In genomic region chr2:202588647-202589581, GRCh38 we compare ENCODE assay signal across 7 cellular contexts. TPM values are rescaled to one million over a fixed set of nuclear protein-coding genes. Genes with fewer than 3 reads are reported as not detected.
DNase-seq lines count a peak whose midpoint lies in the region; ATAC-seq and TF ChIP-seq lines count a peak whose summit lies in the region.

No MANE protein-coding gene starts in this region.

- peak overlapping the region; percentile 23 for H3K4me3 ChIP-seq in WI38 (ENCODE audit: low read depth, low read length)
- H3K4me3 ChIP-seq in mammary epithelial cell (replicated peaks in 1 of 3; ENCODE audit: insufficient read depth in 1 of 3, low read depth in 2 of 3, low read length in 3 of 3) = no peak overlapping the region

- peak overlapping the region; percentile 9 for H3K4me2 ChIP-seq in mammary epithelial cell (ENCODE audit: insufficient read depth, low read depth, low read length)

- no peaks in the 10 kb centered on the region for H3K9me3 ChIP-seq in mammary epithelial cell (replicated peaks; ENCODE audit: insufficient read depth, low read length)

- in situ Hi-C loops in GM13976 (cut with MboI; ENCODE audit: low sequenced_read_pairs, unreplicated experiment) = loop anchor here (25.0 kb wide), 2 partner anchors 273 to 848 kb away; partner anchors contain the start of gene ICA1L
- in situ Hi-C loops in mammary epithelial cell (cut with MboI; ENCODE audit: low sequenced_read_pairs in 2 of 2) = loop anchor here in 1 of 2 donors (10.0 kb wide), 1 partner anchor 286 kb away; the partner anchor contains the start of gene ICA1L

- dilution Hi-C loops in mammary epithelial cell (cut with HindIII; ENCODE audit: low sequenced_read_pairs) = no loop called here

- H2AFZ ChIP-seq in mammary epithelial cell (ENCODE audit: low read depth, low read length) = peak overlapping the region; percentile 71

- no peaks in the 10 kb centered on the region for H3K79me2 ChIP-seq in mammary epithelial cell (ENCODE audit: insufficient read depth, low read length)

- TF ChIP-seq CTCF in GM13976 (IDR thresholded peaks at IDR 0.05; ENCODE audit: borderline replicate concordance, control extremely low read depth, extremely low read depth, insufficient read depth, missing control alignments) = peak; percentile 83
- TF ChIP-seq CTCF in WI38 (IDR thresholded peaks at IDR 0.05; ENCODE audit: low read depth, low read length) = peak; percentile 95
- peak; percentile 89 to 94 for TF ChIP-seq CTCF in mammary epithelial cell (conservative IDR thresholded peaks at IDR 0.05 in 1 of 2, IDR thresholded peaks at IDR 0.05 in 1 of 2; ENCODE audit: extremely low read depth in 1 of 2, insufficient read depth in 1 of 2, low read depth in 1 of 2, low read length in 2 of 2)

- no TSS peak for BruUV-seq in mammary epithelial cell (replicated peaks; lab: Mats Ljungman, UMichigan)

- peaks cover 3% of the 10 kb centered on the region for H3K4me1 ChIP-seq in mammary epithelial cell (ENCODE audit: insufficient read depth, low read length)

- H4K20me1 ChIP-seq in mammary epithelial cell (ENCODE audit: insufficient read depth, low read length) = no peaks in the 10 kb centered on the region

- peak; percentile 82 for ATAC-seq in HG02981 (IDR thresholded peaks at IDR 0.05; ENCODE audit: unreplicated experiment)

- peak; percentile 78 for DNase-seq in GM13976 (ENCODE audit: low spot score)
- peak; percentile 93 for DNase-seq in NCI-H2171 treated with DMSO at 0.1 percent for 48 hours (lab: John Stamatoyannopoulos, UW)
- peak; percentile 57 for DNase-seq in mammary epithelial cell
- DNase-seq in islet precursor cell = peak; percentile 88
- DNase-seq in stimulated activated CD4-positive, alpha-beta T cell treated with anti-CD3 and anti-CD28 coated beads, Interleukin-15, amount 100 ng/mL, for 1 hour (ENCODE audit: low read depth in 1 of 2, low spot score in 1 of 2) = peak; percentile 28 to 38

- no peaks in the 10 kb centered on the region for H3K27me3 ChIP-seq in mammary epithelial cell (ENCODE audit: insufficient read depth, low read length)

- CTCF ChIA-PET in mammary epithelial cell (lab: Charles Lee; ENCODE audit: low non-redundant PET) = interaction anchor here (0.6 to 0.7 kb wide), 2 partner anchors 22 to 1089 kb away, joined by 3 to 4 read pairs; no protein-coding TSS in a partner anchor

- no peak overlapping the region for H3K9ac ChIP-seq in mammary epithelial cell (ENCODE audit: insufficient read depth, low read length)

- H3K36me3 ChIP-seq in mammary epithelial cell (ENCODE audit: insufficient read depth, low read length) = no peaks in the 10 kb centered on the region

- no peak overlapping the region for H3K27ac ChIP-seq in mammary epithelial cell (ENCODE audit: insufficient read depth, low read depth, low read length)

- 29% methylated on average over 15 of the region's 17 CpGs for WGBS in mammary epithelial cell (ENCODE audit: low coverage, missing lambda C conversion rate)

- intact Hi-C loops in mammary epithelial cell (cut with micrococcal nuclease) = loop anchor here (1.0 to 5.0 kb wide), 6 partner anchors 48 to 1318 kb away; no protein-coding TSS in a partner anchor

RNA-seq across cellular contexts. Expression of gene FAM117B, which starts 45.9 kb away (rescaled TPM):
- 1 to 10 TPM; 2.8 to 3.4 TPM for total RNA-seq in mammary epithelial cell
- 0.95 TPM for polyA plus RNA-seq in mammary epithelial cell
- 4.5 TPM for polyA minus RNA-seq in mammary epithelial cell

Comparison
In these comparisons a context has a peak if more than half of its experiments do, and no peak if none do; other contexts are left out.
1. DNase-seq: peak in every context shown above with its lines; median percentile 93 in NCI-H2171 treated with DMSO at 0.1 percent for 48 hours; 88 in islet precursor cell; 78 in GM13976; 57 in mammary epithelial cell; 33 in stimulated activated CD4-positive, alpha-beta T cell treated with anti-CD3 and anti-CD28 coated beads, Interleukin-15, amount 100 ng/mL, for 1 hour.